Comparison of ENCODE assay signal across 2 cellular contexts in genomic region chr1:25829046-25829445, GRCh38.
TF ChIP-seq lines count a peak whose summit lies in the region.

No MANE protein-coding gene starts in this region.

TF ChIP-seq in liver, 16 proteins besides CTCF, POLR2A, EP300 and RAD21:
- TF ChIP-seq REST (IDR thresholded peaks at IDR 0.05), result no peak
- TF ChIP-seq NR2F2 (IDR thresholded peaks at IDR 0.05), result peak; percentile 48
TF ChIP-seq in liver: peak in this region for 1.

TF ChIP-seq in HepG2, 621 proteins besides CTCF, POLR2A, EP300 and RAD21:
- TF ChIP-seq ZBTB14 (CRISPR knock-in tag; IDR thresholded peaks at IDR 0.05), result no peak
- TF ChIP-seq ZNF546 (CRISPR knock-in tag; conservative IDR thresholded peaks at IDR 0.05), result no peak
- no peak for TF ChIP-seq ATF3 (CRISPR knock-in tag; IDR thresholded peaks at IDR 0.05)
- no peak for TF ChIP-seq ZHX1 (CRISPR knock-in tag; IDR thresholded peaks at IDR 0.05; ENCODE audit: low read depth)
- no peak for TF ChIP-seq NR3C1 (CRISPR knock-in tag; IDR thresholded peaks at IDR 0.05)
- TF ChIP-seq FOXP1 (IDR thresholded peaks at IDR 0.05), result no peak
- no peak for TF ChIP-seq FOXP1 (CRISPR knock-in tag; IDR thresholded peaks at IDR 0.05)
- TF ChIP-seq HDAC2 (CRISPR knock-in tag; IDR thresholded peaks at IDR 0.05), result no peak
- no peak for TF ChIP-seq EZH2 (conservative IDR thresholded peaks at IDR 0.05; ENCODE audit: low read depth, low read length)
- no peak for TF ChIP-seq EHMT2 (IDR thresholded peaks at IDR 0.05; ENCODE audit: borderline replicate concordance, low read depth, low read length)
